Comparison of ENCODE assay signal across 8 cellular contexts in the genomic region with DNA sequence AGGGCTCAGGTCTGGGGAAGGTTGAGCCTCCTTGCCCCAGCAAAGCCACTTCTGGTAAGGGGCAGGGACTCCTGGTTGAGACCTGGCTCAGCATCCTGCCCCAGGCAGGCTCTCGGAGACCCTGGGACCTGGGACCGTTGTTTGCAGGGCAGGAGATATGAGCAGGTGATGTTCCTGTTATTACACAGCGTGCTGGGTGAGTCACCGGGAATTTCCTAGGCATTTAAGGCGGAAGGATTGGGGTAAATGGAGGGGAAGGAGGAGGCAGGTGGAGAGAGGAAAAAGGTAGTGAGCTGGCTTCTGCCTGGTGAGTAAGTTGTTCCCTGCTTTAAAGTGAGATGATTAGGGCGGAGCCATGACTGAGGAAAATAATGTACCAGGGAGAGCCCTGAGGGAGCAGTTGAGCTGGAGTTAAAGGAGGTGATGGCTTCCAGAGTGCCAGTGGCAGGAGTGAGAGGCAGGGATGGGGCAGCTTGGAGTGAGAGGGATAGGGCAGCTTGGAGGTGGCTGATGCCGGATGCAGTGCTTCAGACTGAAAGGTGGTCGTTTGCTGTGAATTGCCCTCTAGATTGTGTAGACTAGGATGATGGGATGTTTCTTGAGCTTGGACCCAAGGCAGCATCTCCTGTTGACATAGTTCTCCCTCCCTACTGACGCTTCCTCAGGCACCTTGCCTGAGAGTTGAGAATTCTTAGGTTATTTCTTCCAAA.
DNase-seq lines count a peak whose midpoint lies in the region; FAIRE-seq and TF ChIP-seq lines count a peak whose summit lies in the region.

No MANE protein-coding gene starts in this region.

- H3K9me3 Mint-ChIP-seq in progenitor cell of endocrine pancreas (ENCODE audit: low read depth), result no peaks in the 10 kb centered on the region

- TF ChIP-seq CTCF in progenitor cell of endocrine pancreas (IDR thresholded peaks at IDR 0.05; ENCODE audit: unreplicated experiment), result no peak

- H3K27me3 Mint-ChIP-seq in progenitor cell of endocrine pancreas, result no peaks in the 10 kb centered on the region

- no peak overlapping the region for H3K4me3 ChIP-seq in muscle layer of colon (ENCODE audit: low read depth in 1 of 2, low read length in 2 of 2)

- no peaks in the 10 kb centered on the region for H3K9me3 ChIP-seq in muscle layer of colon (ENCODE audit: low read length)

- peak overlapping the region; percentile 53 for H3K27ac ChIP-seq in muscle layer of colon (ENCODE audit: low read depth, low read length)

- no peaks in the 10 kb centered on the region for H3K27me3 ChIP-seq in muscle layer of colon (ENCODE audit: control insufficient read depth in 1 of 2, insufficient read depth in 2 of 2, low read length in 2 of 2)

- in situ Hi-C loops in ACHN (cut with HindIII; ENCODE audit: low pct_ligation_motif_present, low pct_unique_long_range_greater_than_20kb, low sequenced_read_pairs), result no loop called here

- peaks cover 12% of the 10 kb centered on the region for H3K4me1 Mint-ChIP-seq in progenitor cell of endocrine pancreas (ENCODE audit: low read depth)

- H3K36me3 Mint-ChIP-seq in progenitor cell of endocrine pancreas (ENCODE audit: insufficient read depth), result peaks cover 30% of the 10 kb centered on the region

- peaks cover 43% of the 10 kb centered on the region for H3K4me1 ChIP-seq in muscle layer of colon (ENCODE audit: insufficient read depth, low read length)

- FAIRE-seq in HTR-8/SVneo (lab: Jason Lieb, UNC), result peak; percentile 79

- H3K9ac ChIP-seq in muscle layer of colon (ENCODE audit: low read length), result no peak overlapping the region

- no peak overlapping the region for H3K27ac Mint-ChIP-seq in progenitor cell of endocrine pancreas

- peaks cover 32% of the 10 kb centered on the region for H3K36me3 ChIP-seq in muscle layer of colon (ENCODE audit: insufficient read depth, low read length)

- DNase-seq in ACHN (peak; percentile 41), HTR-8/SVneo (ENCODE audit: insufficient read length, low spot score) (peak; percentile 63), amniotic epithelial cell (ENCODE audit: low read depth) (peak; percentile 73), HCEC 1CT (no peak), progenitor cell of endocrine pancreas (ENCODE audit: low spot score, unreplicated experiment) (no peak), NCI-H1694 treated with DMSO at 0.1 percent for 48 hours (lab: John Stamatoyannopoulos, UW) (no peak), NCI-H82 (lab: John Stamatoyannopoulos, UW) (no peak)

- no peak overlapping the region for H3K4me3 Mint-ChIP-seq in progenitor cell of endocrine pancreas (ENCODE audit: low read depth)

Comparison
In these comparisons a context has a peak if more than half of its experiments do, and no peak if none do; other contexts are left out.
1. DNase-seq: peak in ACHN (single experiment), HTR-8/SVneo (single experiment) and amniotic epithelial cell (single experiment); none in HCEC 1CT (single experiment), progenitor cell of endocrine pancreas (single experiment), NCI-H1694 treated with DMSO at 0.1 percent for 48 hours (single experiment) and NCI-H82 (single experiment).